ENCODE assay signal across 17 cellular contexts in genomic region chr1:54265126-54265525, GRCh38.
A peak's percentile ranks its signal among the peaks of the same experiment; 100 is the strongest.
DNase-seq lines count a peak whose midpoint lies in the region; ATAC-seq and TF ChIP-seq lines count a peak whose summit lies in the region.
"Had no signal": no experiment of that assay in that cellular context is flagged by ENCODE, and none has a peak within 500 bp of the region (broad histone marks: within the 10 kb centered on the region; RNA-seq: fewer than 3 reads in every experiment).

No MANE protein-coding gene starts in this region.

- H3K27me3 ChIP-seq in heart left ventricle, result no peaks in the 10 kb centered on the region

- TF ChIP-seq CTCF in heart left ventricle (IDR thresholded peaks at IDR 0.05), result no peak
- TF ChIP-seq CTCF in activated CD8-positive, alpha-beta T cell treated with anti-CD3 and anti-CD28 coated beads for 36 hours (IDR thresholded peaks at IDR 0.05), result no peak

- peak overlapping the region; percentile 10 for H3K27ac Mint-ChIP-seq in activated CD8-positive, alpha-beta T cell treated with anti-CD3 and anti-CD28 coated beads for 36 hours
- H3K27ac Mint-ChIP-seq in immature natural killer cell, result peak overlapping the region in 4 of 6 donors; percentile 0 to 81 (median 38)
- H3K27ac Mint-ChIP-seq: CD4-positive, CD25-positive, alpha-beta regulatory T cell had no signal

- intact Hi-C loops in Right ventricle myocardium inferior (cut with DNase I), result no loop called here
- intact Hi-C loops in heart left ventricle (cut with DNase I), result no loop called here
- intact Hi-C loops in activated CD8-positive, alpha-beta T cell treated with anti-CD3 and anti-CD28 coated beads for 36 hours (cut with micrococcal nuclease), result no loop called here
- intact Hi-C loops in sciatic nerve (cut with DNase I), result no loop called here

- no peak overlapping the region for H3K4me3 ChIP-seq in heart left ventricle

- TF ChIP-seq POLR2A in heart left ventricle (IDR thresholded peaks at IDR 0.05), result no peak

- H3K4me3 Mint-ChIP-seq in activated CD8-positive, alpha-beta T cell treated with anti-CD3 and anti-CD28 coated beads for 36 hours, result no peak overlapping the region
- H3K4me3 Mint-ChIP-seq in immature natural killer cell, result peak overlapping the region in 1 of 5 donors; percentile 8
- H3K4me3 Mint-ChIP-seq: CD4-positive, CD25-positive, alpha-beta regulatory T cell had no signal

- H3K9me3 ChIP-seq in heart left ventricle, result no peaks in the 10 kb centered on the region

- peaks cover 8% of the 10 kb centered on the region for H3K4me1 Mint-ChIP-seq in activated CD8-positive, alpha-beta T cell treated with anti-CD3 and anti-CD28 coated beads for 36 hours (ENCODE audit: low read depth)
- H3K4me1 Mint-ChIP-seq in immature natural killer cell, result peaks cover 81 to 89% of the 10 kb centered on the region in 2 donors

- ATAC-seq in Right ventricle myocardium inferior (peak; percentile 20), heart left ventricle (no peak), sciatic nerve (peak; percentile 41), HG02852 (IDR thresholded peaks at IDR 0.05; ENCODE audit: unreplicated experiment) (no peak)
- no peak for ATAC-seq in activated CD8-positive, alpha-beta T cell treated with anti-CD3 and anti-CD28 coated beads for 36 hours
- ATAC-seq: HCT116, PC-3 had no signal

- POLR2A ChIA-PET in activated CD8-positive, alpha-beta T cell treated with anti-CD3 and anti-CD28 coated beads for 36 hours (lab: Charles Lee), result no interaction called here

- WGBS in heart left ventricle, 4 donors, result 72 to 90% (median 86%) methylated on average over 4 to 8 of the region's 8 CpGs

- H3K36me3 Mint-ChIP-seq in activated CD8-positive, alpha-beta T cell treated with anti-CD3 and anti-CD28 coated beads for 36 hours (ENCODE audit: low read depth), result no peaks in the 10 kb centered on the region
- no peaks in the 10 kb centered on the region for H3K36me3 Mint-ChIP-seq in immature natural killer cell

- no peaks in the 10 kb centered on the region for H3K36me3 ChIP-seq in heart left ventricle

- DNase-seq in Right ventricle myocardium inferior (ENCODE audit: missing footprints) (peak; percentile 25), heart left ventricle (no peak), immature natural killer cell (no peak), sciatic nerve (ENCODE audit: low spot score) (no peak), NCI-H128 (lab: John Stamatoyannopoulos, UW; ENCODE audit: unreplicated experiment) (no peak)
- no peak for DNase-seq in activated CD8-positive, alpha-beta T cell treated with anti-CD3 and anti-CD28 coated beads for 36 hours
- no peak for DNase-seq in activated CD8-positive, alpha-beta memory T cell treated with anti-CD3 and anti-CD28 coated beads, Interleukin-2, amount 50 U/mL, for 4 hours
- DNase-seq: AML-193; Calu3; CD4-positive, CD25-positive, alpha-beta regulatory T cell; DMS79; NCI-H226; NCI-H526; PC-3 had no signal

- no peaks in the 10 kb centered on the region for H3K9me3 Mint-ChIP-seq in activated CD8-positive, alpha-beta T cell treated with anti-CD3 and anti-CD28 coated beads for 36 hours
- H3K9me3 Mint-ChIP-seq in immature natural killer cell, result no peaks in the 10 kb centered on the region

- CTCF ChIA-PET in activated CD8-positive, alpha-beta T cell treated with anti-CD3 and anti-CD28 coated beads for 36 hours (lab: Charles Lee), result interaction anchor here (1.1 kb wide), 1 partner anchor 225 kb away, joined by 6 read pairs; no protein-coding TSS in a partner anchor

- peaks cover 0 to 39% (median 14%) of the 10 kb centered on the region in 12 donors for H3K4me1 ChIP-seq in heart left ventricle

- no peak overlapping the region for H3K27ac ChIP-seq in heart left ventricle
- H3K27ac ChIP-seq: HL-60 had no signal

- no peaks in the 10 kb centered on the region for H3K27me3 Mint-ChIP-seq in activated CD8-positive, alpha-beta T cell treated with anti-CD3 and anti-CD28 coated beads for 36 hours
- H3K27me3 Mint-ChIP-seq in immature natural killer cell (ENCODE audit: low read depth in 3 of 3), result peaks cover 4 to 10% (median 5%) of the 10 kb centered on the region in 3 donors
- H3K27me3 Mint-ChIP-seq: CD4-positive, CD25-positive, alpha-beta regulatory T cell had no signal

Comparison
In these comparisons a context has a peak if more than half of its experiments do, and no peak if none do; other contexts are left out.
1. ATAC-seq: peak in Right ventricle myocardium inferior (single experiment) and sciatic nerve (single experiment); none in heart left ventricle (0 of 4), activated CD8-positive, alpha-beta T cell treated with anti-CD3 and anti-CD28 coated beads for 36 hours (single experiment) and HG02852 (single experiment).